12 cellular contexts compared by ENCODE assay signal in genomic region chr1:65469889-65470340, GRCh38. TPM values are rescaled to one million over a fixed set of nuclear protein-coding genes. Genes with fewer than 3 reads are reported as not detected.
DNase-seq lines count a peak whose midpoint lies in the region; ATAC-seq and TF ChIP-seq lines count a peak whose summit lies in the region.
"Had no signal": no experiment of that assay in that cellular context is flagged by ENCODE, and none has a peak within 500 bp of the region (broad histone marks: within the 10 kb centered on the region; RNA-seq: fewer than 3 reads in every experiment).

No MANE protein-coding gene starts in this region.

- no peak overlapping the region for H3K27ac Mint-ChIP-seq in activated CD8-positive, alpha-beta T cell treated with anti-CD3 and anti-CD28 coated beads for 36 hours
- H3K27ac Mint-ChIP-seq: effector memory CD8-positive, alpha-beta T cell had no signal

- H3K4me3 ChIP-seq in A673 (ENCODE audit: low read depth, low read length, poor library complexity, severe bottlenecking) (no peak overlapping the region), cardiac fibroblast (replicated peaks in 1 of 2; ENCODE audit: low read depth in 2 of 2, low read length in 2 of 2) (no peak overlapping the region), liver (ENCODE audit: low read depth in 1 of 3, low read length in 3 of 3) (no peak overlapping the region)
- H3K4me3 ChIP-seq: GM23248, smooth muscle cell, vagina had no signal

- peaks cover 20% of the 10 kb centered on the region for H3K4me1 ChIP-seq in A673 (ENCODE audit: insufficient read depth, low read length, poor library complexity, severe bottlenecking)
- H3K4me1 ChIP-seq in liver (ENCODE audit: control insufficient read depth in 4 of 4, insufficient read depth in 4 of 4, low read length in 3 of 4), result peaks cover 8 to 34% (median 25%) of the 10 kb centered on the region in 4 donors

- peaks cover 4% of the 10 kb centered on the region for H3K36me3 Mint-ChIP-seq in activated CD8-positive, alpha-beta T cell treated with anti-CD3 and anti-CD28 coated beads for 36 hours (ENCODE audit: low read depth)

- H3K9me3 ChIP-seq in A673 (ENCODE audit: low read depth, low read length, poor library complexity, severe bottlenecking), result no peaks in the 10 kb centered on the region
- no peaks in the 10 kb centered on the region for H3K9me3 ChIP-seq in liver (ENCODE audit: control insufficient read depth in 4 of 4, low read length in 3 of 4)
- H3K9me3 ChIP-seq: vagina had no signal

- H3K4me3 Mint-ChIP-seq in activated CD8-positive, alpha-beta T cell treated with anti-CD3 and anti-CD28 coated beads for 36 hours, result no peak overlapping the region
- H3K4me3 Mint-ChIP-seq: effector memory CD8-positive, alpha-beta T cell had no signal

- H3K27ac ChIP-seq in A673 (ENCODE audit: low read depth, low read length, poor library complexity, severe bottlenecking) (no peak overlapping the region), liver (ENCODE audit: low read depth in 1 of 2, low read length in 2 of 2) (peak overlapping the region; percentile 84 to 87)
- H3K27ac ChIP-seq: GM23248, vagina had no signal

- no peaks in the 10 kb centered on the region for H3K36me3 ChIP-seq in A673 (ENCODE audit: insufficient read depth, low read length, poor library complexity, severe bottlenecking)
- H3K36me3 ChIP-seq in liver (ENCODE audit: control insufficient read depth in 4 of 4, insufficient read depth in 3 of 4, low read depth in 1 of 4, low read length in 3 of 4), result no peaks in the 10 kb centered on the region
- H3K36me3 ChIP-seq: vagina had no signal

- no peak for TF ChIP-seq CTCF in A673 (conservative IDR thresholded peaks at IDR 0.05; ENCODE audit: low read depth, low read length)
- TF ChIP-seq CTCF in cardiac fibroblast (IDR thresholded peaks at IDR 0.05; ENCODE audit: low read depth, low read length), result no peak
- no peak for TF ChIP-seq CTCF in liver (IDR thresholded peaks at IDR 0.05; ENCODE audit: low read depth, low read length, missing input control)
- TF ChIP-seq CTCF in activated CD8-positive, alpha-beta T cell treated with anti-CD3 and anti-CD28 coated beads for 36 hours (IDR thresholded peaks at IDR 0.05), result no peak

- no peak for ATAC-seq in HG03097 (IDR thresholded peaks at IDR 0.05; ENCODE audit: low FRiP score, unreplicated experiment)
- no peak for ATAC-seq in activated CD8-positive, alpha-beta T cell treated with anti-CD3 and anti-CD28 coated beads for 36 hours
- ATAC-seq: effector memory CD8-positive, alpha-beta T cell had no signal

- CTCF ChIA-PET in A673 (lab: Charles Lee) (interaction anchor here (0.6 kb wide), 1 partner anchor 234 kb away, joined by 3 read pairs; no protein-coding TSS in a partner anchor), HEK293T (lab: Yijun Ruan, JAX) (interaction anchor here (4.2 kb wide), 1 partner anchor 11 kb away, joined by 27 read pairs; no protein-coding TSS in a partner anchor)
- CTCF ChIA-PET in activated CD8-positive, alpha-beta T cell treated with anti-CD3 and anti-CD28 coated beads for 36 hours (lab: Charles Lee), result interaction anchor here (1.2 kb wide), 1 partner anchor 10 kb away, joined by 3 read pairs; no protein-coding TSS in a partner anchor

- intact Hi-C loops in A673 (cut with micrococcal nuclease; ENCODE audit: unreplicated experiment), result no loop called here
- intact Hi-C loops in activated CD8-positive, alpha-beta T cell treated with anti-CD3 and anti-CD28 coated beads for 36 hours (cut with micrococcal nuclease), result no loop called here

- H3K4me1 Mint-ChIP-seq in activated CD8-positive, alpha-beta T cell treated with anti-CD3 and anti-CD28 coated beads for 36 hours (ENCODE audit: low read depth), result no peaks in the 10 kb centered on the region

- H3K27me3 ChIP-seq in A673 (replicated peaks; ENCODE audit: insufficient read depth, low read depth, low read length, poor library complexity) (no peaks in the 10 kb centered on the region), liver (ENCODE audit: control insufficient read depth in 4 of 4, insufficient read depth in 4 of 4, low read length in 3 of 4) (no peaks in the 10 kb centered on the region)
- H3K27me3 ChIP-seq: vagina had no signal

- BruUV-seq in A673 (replicated peaks; lab: Mats Ljungman, UMichigan), result no TSS peak

- POLR2A ChIA-PET in A673 (lab: Charles Lee; ENCODE audit: low non-redundant PET), result no interaction called here
- POLR2A ChIA-PET in HEK293T (lab: Yijun Ruan, JAX), result no interaction called here
- POLR2A ChIA-PET in activated CD8-positive, alpha-beta T cell treated with anti-CD3 and anti-CD28 coated beads for 36 hours (lab: Charles Lee), result interaction anchor here (0.5 kb wide), 1 partner anchor 935 kb away, joined by 3 read pairs; no protein-coding TSS in a partner anchor

- TF ChIP-seq RAD21 in liver (IDR thresholded peaks at IDR 0.05), result no peak

- WGBS in liver, result 41% methylated on average over 4 of the region's 4 CpGs

- DNase-seq in A673 (ENCODE audit: low spot score) (peak; percentile 54), HEK293T (ENCODE audit: extremely low spot score) (peak; percentile 53), cardiac fibroblast (ENCODE audit: low read depth in 2 of 2) (peak; percentile 60 to 82), UCSD-AML1 (lab: John Stamatoyannopoulos, UW; ENCODE audit: unreplicated experiment) (no peak), NCI-H2227 treated with DMSO at 0.1 percent for 48 hours (lab: John Stamatoyannopoulos, UW) (no peak)
- DNase-seq in activated CD8-positive, alpha-beta T cell treated with anti-CD3 and anti-CD28 coated beads for 36 hours, result no peak
- DNase-seq: effector memory CD8-positive, alpha-beta T cell; GM23248 had no signal

- H3K9ac ChIP-seq in liver (ENCODE audit: low read depth in 1 of 2, low read length in 2 of 2), result no peak overlapping the region
- H3K9ac ChIP-seq: GM23248 had no signal

- H3K27me3 Mint-ChIP-seq in activated CD8-positive, alpha-beta T cell treated with anti-CD3 and anti-CD28 coated beads for 36 hours, result peaks cover 4% of the 10 kb centered on the region

- peaks cover 5% of the 10 kb centered on the region for H3K9me3 Mint-ChIP-seq in activated CD8-positive, alpha-beta T cell treated with anti-CD3 and anti-CD28 coated beads for 36 hours

TF ChIP-seq in HEK293T, 16 proteins besides CTCF, POLR2A, EP300 and RAD21:
- TF ChIP-seq HDGF (IDR thresholded peaks at IDR 0.05; ENCODE audit: borderline replicate concordance), result no peak
- TF ChIP-seq CTBP1 (IDR thresholded peaks at IDR 0.05; ENCODE audit: borderline replicate concordance), result peak; percentile 85
- TF ChIP-seq, protein P1, sequence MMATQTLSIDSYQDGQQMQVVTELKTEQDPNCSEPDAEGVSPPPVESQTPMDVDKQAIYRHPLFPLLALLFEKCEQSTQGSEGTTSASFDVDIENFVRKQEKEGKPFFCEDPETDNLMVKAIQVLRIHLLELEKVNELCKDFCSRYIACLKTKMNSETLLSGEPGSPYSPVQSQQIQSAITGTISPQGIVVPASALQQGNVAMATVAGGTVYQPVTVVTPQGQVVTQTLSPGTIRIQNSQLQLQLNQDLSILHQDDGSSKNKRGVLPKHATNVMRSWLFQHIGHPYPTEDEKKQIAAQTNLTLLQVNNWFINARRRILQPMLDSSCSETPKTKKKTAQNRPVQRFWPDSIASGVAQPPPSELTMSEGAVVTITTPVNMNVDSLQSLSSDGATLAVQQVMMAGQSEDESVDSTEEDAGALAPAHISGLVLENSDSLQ (IDR thresholded peaks at IDR 0.05), result peak; percentile 92
- TF ChIP-seq L3MBTL2 (conservative IDR thresholded peaks at IDR 0.05), result no peak

TF ChIP-seq in liver, 16 proteins besides CTCF, POLR2A, EP300 and RAD21:
- peak; percentile 43 for TF ChIP-seq YY1 (IDR thresholded peaks at IDR 0.05)
- peak in 1 of 2 donors; percentile 3 for TF ChIP-seq HNF4A (conservative IDR thresholded peaks at IDR 0.05)
- TF ChIP-seq RXRA (IDR thresholded peaks at IDR 0.05), result peak in 1 of 2 donors; percentile 38
- peak; percentile 35 for TF ChIP-seq MAX (IDR thresholded peaks at IDR 0.05)
- no peak for TF ChIP-seq ZBTB33 (IDR thresholded peaks at IDR 0.05)

RNA-seq across cellular contexts. Expression of gene LEPR, which starts 49.4 kb away (rescaled TPM):
- 1.5 and 1.6 TPM in 2 replicates for total RNA-seq in A673 (2021)
- total RNA-seq in liver, result 10 to 100 TPM; 45.6 to 99.8 TPM
- 100 to 1,000 TPM in 1 of 2 donors, 10 to 100 TPM in 1; 42.0 to 103 TPM for polyA plus RNA-seq in liver
- 1 to 10 TPM; 3.0 TPM for total RNA-seq in activated CD8-positive, alpha-beta T cell treated with anti-CD3 and anti-CD28 coated beads for 36 hours

RNA-seq across cellular contexts. Expression of gene LEPROT, which starts 49.4 kb away (rescaled TPM):
- total RNA-seq in A673 (2021) (24.8 and 29.3 TPM in 2 replicates), liver (10 to 100 TPM; 33.5 to 39.2 TPM)
- 10 to 100 TPM; 23.6 to 43.4 TPM for polyA plus RNA-seq in liver
- total RNA-seq in activated CD8-positive, alpha-beta T cell treated with anti-CD3 and anti-CD28 coated beads for 36 hours, result 10 to 100 TPM; 11.3 to 12.6 TPM

Comparison
In these comparisons a context has a peak if more than half of its experiments do, and no peak if none do; other contexts are left out.
1. DNase-seq: peak in A673 (single experiment), HEK293T (single experiment) and cardiac fibroblast (2 of 2); none in UCSD-AML1 (single experiment), NCI-H2227 treated with DMSO at 0.1 percent for 48 hours (single experiment) and activated CD8-positive, alpha-beta T cell treated with anti-CD3 and anti-CD28 coated beads for 36 hours (single experiment).
2. RNA of gene LEPR, which starts 49.4 kb away (total RNA-seq): 45.6 to 99.8 TPM in liver; 3.0 TPM in activated CD8-positive, alpha-beta T cell treated with anti-CD3 and anti-CD28 coated beads for 36 hours and 1.5 to 1.6 TPM in A673; every median in the first group is over 10 times any median in the second.